Comparison of ENCODE assay signal across 21 cellular contexts in genomic region chr1:9785406-9785805, GRCh38.
"Had no signal": no experiment of that assay in that cellular context is flagged by ENCODE, and none has a peak within 500 bp of the region (broad histone marks: within the 10 kb centered on the region; RNA-seq: fewer than 3 reads in every experiment).

No MANE protein-coding gene starts in this region.

- DNase-seq: activated CD4-positive, alpha-beta memory T cell treated with anti-CD3 and anti-CD28 coated beads, Interleukin-2, amount 10 ng/mL, durations not matched to agents 7 days and 5 days; activated CD8-positive, alpha-beta memory T cell treated with anti-CD3 and anti-CD28 coated beads, Interleukin-2, amount 50 U/mL, for 48 hours; activated naive CD4-positive, alpha-beta T cell treated with anti-CD3 and anti-CD28 coated beads for 36 hours; adrenal gland; caudate nucleus; cortex of kidney; effector CD8-positive, alpha-beta T cell; hypothalamus; left cardiac atrium; naive thymus-derived CD4-positive, alpha-beta T cell; nucleus accumbens; psoas muscle; right lobe of liver; stimulated activated CD4-positive, alpha-beta T cell treated with anti-CD3 and anti-CD28 coated beads, Interleukin-2, amount 100 ng/mL, for 48 hours; stimulated activated naive CD8-positive, alpha-beta T cell treated with anti-CD3 and anti-CD28 coated beads, Interleukin-15, Interleukin-2, amounts not matched to agents 100 U/mL and 50 U/mL, for 24 hours; T-cell; T1000; upper lobe of left lung had no signal

- H3K36me3 ChIP-seq: adrenal gland, right lobe of liver, suprapubic skin, upper lobe of left lung had no signal

- H3K27me3 Mint-ChIP-seq: activated CD4-positive, alpha-beta memory T cell treated with anti-CD3 and anti-CD28 coated beads, Interleukin-2, amount 10 ng/mL, durations not matched to agents 7 days and 5 days; activated T-helper 17 cell treated with anti-CD3 and anti-CD28 coated beads, Interleukin-2, amount 50 U/mL, for 72 hours; naive thymus-derived CD4-positive, alpha-beta T cell; T-cell had no signal

- H3K9me3 ChIP-seq: adrenal gland, psoas muscle, right lobe of liver, suprapubic skin, upper lobe of left lung had no signal

- H3K27ac Mint-ChIP-seq: activated CD4-positive, alpha-beta memory T cell treated with anti-CD3 and anti-CD28 coated beads, Interleukin-2, amount 10 ng/mL, durations not matched to agents 7 days and 5 days; activated naive CD4-positive, alpha-beta T cell treated with anti-CD3 and anti-CD28 coated beads for 36 hours; activated T-helper 17 cell treated with anti-CD3 and anti-CD28 coated beads, Interleukin-2, amount 50 U/mL, for 72 hours had no signal

- H3K4me3 Mint-ChIP-seq: activated CD4-positive, alpha-beta memory T cell treated with anti-CD3 and anti-CD28 coated beads, Interleukin-2, amount 10 ng/mL, durations not matched to agents 7 days and 5 days; activated naive CD4-positive, alpha-beta T cell treated with anti-CD3 and anti-CD28 coated beads for 36 hours; activated T-helper 17 cell treated with anti-CD3 and anti-CD28 coated beads, Interleukin-2, amount 50 U/mL, for 72 hours; naive thymus-derived CD4-positive, alpha-beta T cell; T-cell had no signal

- H3K4me1 ChIP-seq: adrenal gland, psoas muscle, right lobe of liver, suprapubic skin, upper lobe of left lung had no signal

- H3K27ac ChIP-seq: adrenal gland, psoas muscle, right lobe of liver, suprapubic skin, upper lobe of left lung had no signal

- H3K4me3 ChIP-seq: adrenal gland, lung, psoas muscle, right lobe of liver, suprapubic skin, upper lobe of left lung had no signal

- H3K27me3 ChIP-seq: adrenal gland, right lobe of liver, suprapubic skin, upper lobe of left lung had no signal

- ATAC-seq: activated T-helper 17 cell treated with anti-CD3 and anti-CD28 coated beads, Interleukin-2, amount 50 U/mL, for 72 hours; left cardiac atrium; naive thymus-derived CD4-positive, alpha-beta T cell; psoas muscle; right lobe of liver; stimulated activated naive CD8-positive, alpha-beta T cell treated with anti-CD3 and anti-CD28 coated beads, Interleukin-15, Interleukin-2, amounts not matched to agents 100 U/mL and 50 U/mL, for 24 hours; T-cell had no signal

- H3K9me3 Mint-ChIP-seq: activated T-helper 17 cell treated with anti-CD3 and anti-CD28 coated beads, Interleukin-2, amount 50 U/mL, for 72 hours; naive thymus-derived CD4-positive, alpha-beta T cell; T-cell had no signal
